Comparison of ENCODE assay signal across 9 cellular contexts in the genomic region with DNA sequence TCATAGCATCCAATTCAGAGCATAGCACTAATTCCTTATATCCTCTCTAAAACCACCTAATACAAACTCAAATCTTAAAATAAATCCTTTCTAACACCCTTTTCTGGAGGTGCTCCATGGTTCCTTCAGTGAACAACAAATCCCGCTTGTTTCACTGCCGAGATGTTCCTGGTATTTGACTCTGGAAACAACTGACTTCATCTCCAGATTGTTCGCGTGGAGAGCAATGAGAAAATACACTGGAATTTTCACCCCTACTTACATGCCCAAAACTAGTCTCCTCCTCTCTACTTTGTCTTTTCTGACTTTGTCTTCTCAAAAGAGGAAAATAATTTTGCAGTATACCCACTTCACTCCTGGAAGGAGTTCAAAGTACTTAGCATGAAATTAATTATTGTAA.
DNase-seq lines count a peak whose midpoint lies in the region; ATAC-seq, FAIRE-seq and TF ChIP-seq lines count a peak whose summit lies in the region.
"Had no signal": no experiment of that assay in that cellular context is flagged by ENCODE, and none has a peak within 500 bp of the region (broad histone marks: within the 10 kb centered on the region; RNA-seq: fewer than 3 reads in every experiment).

No MANE protein-coding gene starts in this region.

- WGBS in H1 (ENCODE audit: extremely low coverage in 1 of 2, insufficient coverage in 1 of 2, insufficient read length in 1 of 2, insufficient replicate concordance in 2 of 2, low coverage in 1 of 2, low lambda C conversion rate in 2 of 2, missing lambda C conversion rate in 1 of 2), 2 experiments, result 55% methylated on average over 4 of the region's 4 CpGs; no CpG with 5 or more reads in 1 of the 2 experiments
- 72 to 100% methylated on average over 1 to 4 of the region's 4 CpGs for WGBS in mesodermal cell (ENCODE audit: insufficient coverage in 2 of 2), 2 experiments
- 56 to 73% (median 61%) methylated on average over 4 of the region's 4 CpGs for WGBS in adrenal gland, 4 donors

- FAIRE-seq in H1 (lab: Jason Lieb, UNC), result no peak
- no peak for FAIRE-seq in D721Med (lab: Jason Lieb, UNC)
- FAIRE-seq: small intestine had no signal

- no peak overlapping the region for H3K23ac ChIP-seq in H1 (ENCODE audit: insufficient read length)

- H3K18ac ChIP-seq in H1 (ENCODE audit: extremely low read depth, low read length), result no peak overlapping the region; the same call in 1 of the 2 replicates

- TF ChIP-seq EP300 in H1 (IDR thresholded peaks at IDR 0.05; ENCODE audit: borderline replicate concordance in 1 of 2, low read depth in 2 of 2, low read length in 2 of 2), result no peak

- H3K14ac ChIP-seq in H1 (ENCODE audit: insufficient read length), result no peak overlapping the region

- H3K4me1 ChIP-seq in H1 (replicated peaks in 1 of 4; ENCODE audit: control insufficient read depth in 3 of 4, insufficient read depth in 4 of 4, low read length in 3 of 4) (peaks cover 0 to 20% (median 10%) of the 10 kb centered on the region in 4 experiments; a peak in 4 of 7 replicates), mesodermal cell (ENCODE audit: control insufficient read depth, insufficient read depth, low read length, poor library complexity, severe bottlenecking) (no peaks in the 10 kb centered on the region), upper lobe of right lung (no peaks in the 10 kb centered on the region), adrenal gland (replicated peaks in 1 of 2) (no peaks in the 10 kb centered on the region), colonic mucosa (no peaks in the 10 kb centered on the region)

- CTCF ChIA-PET in H1 (lab: Charles Lee; ENCODE audit: partially characterized antibody), result interaction anchor here (1.5 to 4.3 kb wide), 6 partner anchors 10 to 44 kb away, joined by 5 to 30 read pairs (median 7); no protein-coding TSS in a partner anchor

- H4K5ac ChIP-seq in H1 (ENCODE audit: insufficient read length, low read depth, low read length), result no peak overlapping the region

- H2AFZ ChIP-seq in H1 (ENCODE audit: low read length), result no peak overlapping the region

- POLR2A ChIA-PET in H1 (lab: Charles Lee; ENCODE audit: partially characterized antibody), result no interaction called here

- H3K79me2 ChIP-seq in H1 (ENCODE audit: control insufficient read depth in 1 of 2, insufficient read depth in 2 of 2, low read length in 2 of 2), result no peaks in the 10 kb centered on the region

- no peak overlapping the region for H3K4me3 ChIP-seq in H1 (ENCODE audit: extremely low read depth in 1 of 4, insufficient read depth in 2 of 4, low read depth in 3 of 4, low read length in 4 of 4)
- H3K4me3 ChIP-seq in mesodermal cell (ENCODE audit: extremely low read depth, insufficient read depth, low read length, poor library complexity, severe bottlenecking), result no peak overlapping the region
- H3K4me3 ChIP-seq in upper lobe of right lung, result no peak overlapping the region
- no peak overlapping the region for H3K4me3 ChIP-seq in adrenal gland
- H3K4me3 ChIP-seq in colonic mucosa, result no peak overlapping the region
- H3K4me3 ChIP-seq: heart right ventricle had no signal

- TF ChIP-seq CTCF in H1 (IDR thresholded peaks at IDR 0.05; ENCODE audit: control extremely low read depth in 1 of 3, insufficient read depth in 1 of 3, low read depth in 1 of 3, low read length in 3 of 3) (no peak), upper lobe of right lung (IDR thresholded peaks at IDR 0.05) (no peak), D721Med (IDR thresholded peaks at IDR 0.05; ENCODE audit: insufficient read depth, missing control alignments) (no peak), adrenal gland (IDR thresholded peaks at IDR 0.05) (no peak), colonic mucosa (IDR thresholded peaks at IDR 0.05) (no peak)

- H3K23me2 ChIP-seq in H1 (ENCODE audit: low read depth, low read length), result no peaks in the 10 kb centered on the region

- H3K9ac ChIP-seq in H1 (replicated peaks in 1 of 4; ENCODE audit: extremely low read depth in 1 of 4, low read depth in 3 of 4, low read length in 3 of 4) (no peak overlapping the region), colonic mucosa (ENCODE audit: low read depth in 2 of 2, low read length in 2 of 2) (no peak overlapping the region)

- ATAC-seq in upper lobe of right lung, result no peak

- H3K27ac ChIP-seq in H1 (ENCODE audit: low read depth, low read length) (peak overlapping the region; percentile 79), mesodermal cell (ENCODE audit: low read depth, low read length, severe bottlenecking) (peak overlapping the region; percentile 91), upper lobe of right lung (peak overlapping the region; percentile 36), adrenal gland (peak overlapping the region in 2 of 5 donors; percentile 11 to 44), colonic mucosa (no peak overlapping the region)

- intact Hi-C loops in upper lobe of right lung (cut with DNase I) (no loop called here), adrenal gland (cut with DNase I) (loop anchor here in 1 of 2 donors (5.0 kb wide), 1 partner anchor 38 kb away; no protein-coding TSS in a partner anchor), colonic mucosa (cut with DNase I) (loop anchor here (5.0 kb wide), 1 partner anchor 358 kb away; no protein-coding TSS in a partner anchor)

- DNase-seq in LHCN-M2 (ENCODE audit: low read depth), result peak; percentile 15
- DNase-seq in H1 (ENCODE audit: low read depth in 1 of 2, low spot score in 2 of 2), result no peak
- no peak for DNase-seq in upper lobe of right lung
- DNase-seq in D721Med (ENCODE audit: insufficient read length, low spot score), result no peak
- no peak for DNase-seq in adrenal gland
- DNase-seq in colonic mucosa, result no peak

- no peak overlapping the region for H2BK20ac ChIP-seq in H1 (ENCODE audit: low read length)

- TF ChIP-seq POLR2A in H1 (IDR thresholded peaks at IDR 0.05; ENCODE audit: control extremely low read depth in 1 of 2, low read depth in 2 of 2, low read length in 2 of 2) (no peak), adrenal gland (IDR thresholded peaks at IDR 0.05) (no peak)

- H4K91ac ChIP-seq in H1 (replicated peaks; ENCODE audit: insufficient read length, low read length), result no peak overlapping the region

- H3K9me3 ChIP-seq in H1 (ENCODE audit: insufficient read depth in 2 of 2, low read depth in 1 of 2, low read length in 1 of 2) (no peaks in the 10 kb centered on the region), mesodermal cell (ENCODE audit: control insufficient read depth, low read length) (no peaks in the 10 kb centered on the region), upper lobe of right lung (no peaks in the 10 kb centered on the region), adrenal gland (replicated peaks in 1 of 3) (no peaks in the 10 kb centered on the region), colonic mucosa (no peaks in the 10 kb centered on the region)
- H3K9me3 ChIP-seq: heart right ventricle had no signal

- no peak overlapping the region for H3K56ac ChIP-seq in H1 (replicated peaks; ENCODE audit: insufficient read length, low read depth, low read length)

- peak overlapping the region; percentile 69; the same call in 1 of the 2 replicates for H2BK5ac ChIP-seq in H1 (ENCODE audit: low read depth, low read length)

- H3K4ac ChIP-seq in H1 (replicated peaks; ENCODE audit: insufficient read length, low read depth, low read length), result no peak overlapping the region

- no peak overlapping the region for H2BK12ac ChIP-seq in H1 (ENCODE audit: low read depth, low read length)

- no peaks in the 10 kb centered on the region for H4K20me1 ChIP-seq in H1 (replicated peaks in 1 of 2; ENCODE audit: control insufficient read depth in 1 of 2, insufficient read depth in 2 of 2, low read length in 2 of 2)

- no peak overlapping the region for H2AK5ac ChIP-seq in H1 (ENCODE audit: low read depth, low read length)

- TF ChIP-seq RAD21 in H1 (IDR thresholded peaks at IDR 0.05 in 1 of 2, conservative IDR thresholded peaks at IDR 0.05 in 1 of 2; ENCODE audit: low read depth in 2 of 2, low read length in 2 of 2), result no peak

- no peaks in the 10 kb centered on the region for H3K79me1 ChIP-seq in H1 (ENCODE audit: low read depth, low read length)

- no peak overlapping the region for H4K8ac ChIP-seq in H1 (ENCODE audit: extremely low read depth, insufficient read depth, low read length)

- H3K36me3 ChIP-seq in H1 (ENCODE audit: control insufficient read depth in 2 of 4, insufficient read depth in 4 of 4, low read length in 3 of 4), result no peaks in the 10 kb centered on the region
- H3K36me3 ChIP-seq in mesodermal cell (ENCODE audit: control insufficient read depth, insufficient read depth, low read length), result no peaks in the 10 kb centered on the region
- H3K36me3 ChIP-seq in upper lobe of right lung, result no peaks in the 10 kb centered on the region
- no peaks in the 10 kb centered on the region for H3K36me3 ChIP-seq in adrenal gland (replicated peaks in 1 of 2)
- H3K36me3 ChIP-seq in colonic mucosa, result no peaks in the 10 kb centered on the region
- H3K36me3 ChIP-seq: heart right ventricle had no signal

- H3K27me3 ChIP-seq in H1 (replicated peaks in 1 of 4; ENCODE audit: control insufficient read depth in 3 of 4, extremely low read depth in 1 of 4, insufficient read depth in 3 of 4, low read length in 3 of 4) (no peaks in the 10 kb centered on the region), upper lobe of right lung (no peaks in the 10 kb centered on the region), adrenal gland (peaks cover 8% of the 10 kb centered on the region), colonic mucosa (no peaks in the 10 kb centered on the region)

- no peak overlapping the region for H2BK120ac ChIP-seq in H1 (replicated peaks; ENCODE audit: low read depth, low read length)

- H2BK15ac ChIP-seq in H1 (ENCODE audit: low read length), result no peak overlapping the region

- no peak overlapping the region for H3K4me2 ChIP-seq in H1 (ENCODE audit: insufficient read depth in 1 of 2, low read depth in 2 of 2, low read length in 2 of 2)

TF ChIP-seq in H1, 55 proteins besides CTCF, POLR2A, EP300 and RAD21:
- TF ChIP-seq CTBP2 (IDR thresholded peaks at IDR 0.05; ENCODE audit: borderline replicate concordance, insufficient read depth, insufficient read length, low read length) (no peak), FOSL1 (IDR thresholded peaks at IDR 0.05; ENCODE audit: insufficient read depth, low read depth, low read length) (no peak), CHD2 (IDR thresholded peaks at IDR 0.05; ENCODE audit: low read length) (no peak), BRCA1 (IDR thresholded peaks at IDR 0.05; ENCODE audit: low read depth, low read length) (no peak), SIRT6 (IDR thresholded peaks at IDR 0.05; ENCODE audit: low read length) (no peak), HDAC6 (IDR thresholded peaks at IDR 0.05; ENCODE audit: low read depth, low read length) (no peak), POU5F1 (IDR thresholded peaks at IDR 0.05; ENCODE audit: low read depth, low read length) (no peak), CBX8 (IDR thresholded peaks at IDR 0.05; ENCODE audit: borderline replicate concordance, low read depth, low read length) (no peak)
